Comparison of ENCODE assay signal across 1 cellular context in genomic region chr3:154301556-154301955, GRCh38.
TF ChIP-seq lines count a peak whose summit lies in the region.

No MANE protein-coding gene starts in this region.

TF ChIP-seq in K562, 482 proteins besides CTCF, POLR2A, EP300 and RAD21:
- no peak for TF ChIP-seq LCOR (CRISPR knock-in tag; IDR thresholded peaks at IDR 0.05)
- TF ChIP-seq, protein P1, sequence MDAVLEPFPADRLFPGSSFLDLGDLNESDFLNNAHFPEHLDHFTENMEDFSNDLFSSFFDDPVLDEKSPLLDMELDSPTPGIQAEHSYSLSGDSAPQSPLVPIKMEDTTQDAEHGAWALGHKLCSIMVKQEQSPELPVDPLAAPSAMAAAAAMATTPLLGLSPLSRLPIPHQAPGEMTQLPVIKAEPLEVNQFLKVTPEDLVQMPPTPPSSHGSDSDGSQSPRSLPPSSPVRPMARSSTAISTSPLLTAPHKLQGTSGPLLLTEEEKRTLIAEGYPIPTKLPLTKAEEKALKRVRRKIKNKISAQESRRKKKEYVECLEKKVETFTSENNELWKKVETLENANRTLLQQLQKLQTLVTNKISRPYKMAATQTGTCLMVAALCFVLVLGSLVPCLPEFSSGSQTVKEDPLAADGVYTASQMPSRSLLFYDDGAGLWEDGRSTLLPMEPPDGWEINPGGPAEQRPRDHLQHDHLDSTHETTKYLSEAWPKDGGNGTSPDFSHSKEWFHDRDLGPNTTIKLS (IDR thresholded peaks at IDR 0.05; ENCODE audit: borderline replicate concordance, low read depth) = no peak
- no peak for TF ChIP-seq SMAD4 (CRISPR knock-in tag; conservative IDR thresholded peaks at IDR 0.05)
- no peak for TF ChIP-seq NR3C1 (CRISPR knock-in tag; IDR thresholded peaks at IDR 0.05)
- TF ChIP-seq MTF1 (CRISPR knock-in tag; IDR thresholded peaks at IDR 0.05; ENCODE audit: borderline replicate concordance) = no peak
- no peak for TF ChIP-seq DMBX1 (CRISPR knock-in tag; IDR thresholded peaks at IDR 0.05; ENCODE audit: borderline replicate concordance)
- no peak for TF ChIP-seq ATF2 (CRISPR knock-in tag; IDR thresholded peaks at IDR 0.05)
- no peak for TF ChIP-seq RCOR1 (IDR thresholded peaks at IDR 0.05; ENCODE audit: borderline replicate concordance in 1 of 2, low read depth in 2 of 2, low read length in 2 of 2)
- TF ChIP-seq CCAR2 (IDR thresholded peaks at IDR 0.05; ENCODE audit: low read depth, low read length) = no peak
- TF ChIP-seq, protein P2, sequence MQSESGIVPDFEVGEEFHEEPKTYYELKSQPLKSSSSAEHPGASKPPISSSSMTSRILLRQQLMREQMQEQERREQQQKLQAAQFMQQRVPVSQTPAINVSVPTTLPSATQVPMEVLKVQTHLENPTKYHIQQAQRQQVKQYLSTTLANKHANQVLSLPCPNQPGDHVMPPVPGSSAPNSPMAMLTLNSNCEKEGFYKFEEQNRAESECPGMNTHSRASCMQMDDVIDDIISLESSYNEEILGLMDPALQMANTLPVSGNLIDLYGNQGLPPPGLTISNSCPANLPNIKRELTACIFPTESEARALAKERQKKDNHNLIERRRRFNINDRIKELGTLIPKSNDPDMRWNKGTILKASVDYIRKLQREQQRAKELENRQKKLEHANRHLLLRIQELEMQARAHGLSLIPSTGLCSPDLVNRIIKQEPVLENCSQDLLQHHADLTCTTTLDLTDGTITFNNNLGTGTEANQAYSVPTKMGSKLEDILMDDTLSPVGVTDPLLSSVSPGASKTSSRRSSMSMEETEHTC (IDR thresholded peaks at IDR 0.05) = no peak
- TF ChIP-seq BRF2 (IDR thresholded peaks at IDR 0.05; ENCODE audit: borderline replicate concordance, insufficient read depth, insufficient read length) = no peak
- TF ChIP-seq KLF13 (tag; IDR thresholded peaks at IDR 0.05; ENCODE audit: borderline replicate concordance, low read depth) = no peak
- no peak for TF ChIP-seq POLR2G (IDR thresholded peaks at IDR 0.05; ENCODE audit: low read depth, low read length)
- no peak for TF ChIP-seq CAMTA2 (CRISPR knock-in tag; conservative IDR thresholded peaks at IDR 0.05)
- TF ChIP-seq ZNF146 (CRISPR knock-in tag; IDR thresholded peaks at IDR 0.05; ENCODE audit: unreplicated experiment) = no peak
- TF ChIP-seq, protein P3, sequence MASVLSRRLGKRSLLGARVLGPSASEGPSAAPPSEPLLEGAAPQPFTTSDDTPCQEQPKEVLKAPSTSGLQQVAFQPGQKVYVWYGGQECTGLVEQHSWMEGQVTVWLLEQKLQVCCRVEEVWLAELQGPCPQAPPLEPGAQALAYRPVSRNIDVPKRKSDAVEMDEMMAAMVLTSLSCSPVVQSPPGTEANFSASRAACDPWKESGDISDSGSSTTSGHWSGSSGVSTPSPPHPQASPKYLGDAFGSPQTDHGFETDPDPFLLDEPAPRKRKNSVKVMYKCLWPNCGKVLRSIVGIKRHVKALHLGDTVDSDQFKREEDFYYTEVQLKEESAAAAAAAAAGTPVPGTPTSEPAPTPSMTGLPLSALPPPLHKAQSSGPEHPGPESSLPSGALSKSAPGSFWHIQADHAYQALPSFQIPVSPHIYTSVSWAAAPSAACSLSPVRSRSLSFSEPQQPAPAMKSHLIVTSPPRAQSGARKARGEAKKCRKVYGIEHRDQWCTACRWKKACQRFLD (CRISPR knock-in tag; IDR thresholded peaks at IDR 0.05) = no peak
- no peak for TF ChIP-seq THRA (IDR thresholded peaks at IDR 0.05)
